In the genomic region with DNA sequence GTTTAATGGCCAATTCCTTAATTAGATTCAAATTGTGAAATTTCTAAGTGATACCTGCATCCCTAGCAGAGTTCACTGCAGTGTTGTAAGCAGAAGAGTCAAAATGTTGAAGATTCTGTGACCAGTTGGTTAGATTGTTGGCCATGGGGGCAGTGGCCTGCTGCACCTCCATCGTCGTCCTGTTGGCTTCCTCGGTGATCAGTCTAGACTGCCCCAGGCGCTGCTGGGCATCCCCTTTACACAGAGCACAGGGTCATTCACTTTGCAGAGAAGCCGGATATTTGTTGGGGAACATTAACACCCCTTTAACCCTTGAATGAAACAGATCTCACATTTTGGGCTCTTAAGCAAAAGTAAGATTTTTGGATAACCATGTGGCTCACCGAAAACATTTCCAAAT, we compare ENCODE assay signal across 1 cellular context.
TF ChIP-seq lines count a peak whose summit lies in the region.

No MANE protein-coding gene starts in this region.

TF ChIP-seq in GM23338, 12 proteins besides CTCF, POLR2A, EP300 and RAD21 (continued from another document):
- TF ChIP-seq, protein P1, sequence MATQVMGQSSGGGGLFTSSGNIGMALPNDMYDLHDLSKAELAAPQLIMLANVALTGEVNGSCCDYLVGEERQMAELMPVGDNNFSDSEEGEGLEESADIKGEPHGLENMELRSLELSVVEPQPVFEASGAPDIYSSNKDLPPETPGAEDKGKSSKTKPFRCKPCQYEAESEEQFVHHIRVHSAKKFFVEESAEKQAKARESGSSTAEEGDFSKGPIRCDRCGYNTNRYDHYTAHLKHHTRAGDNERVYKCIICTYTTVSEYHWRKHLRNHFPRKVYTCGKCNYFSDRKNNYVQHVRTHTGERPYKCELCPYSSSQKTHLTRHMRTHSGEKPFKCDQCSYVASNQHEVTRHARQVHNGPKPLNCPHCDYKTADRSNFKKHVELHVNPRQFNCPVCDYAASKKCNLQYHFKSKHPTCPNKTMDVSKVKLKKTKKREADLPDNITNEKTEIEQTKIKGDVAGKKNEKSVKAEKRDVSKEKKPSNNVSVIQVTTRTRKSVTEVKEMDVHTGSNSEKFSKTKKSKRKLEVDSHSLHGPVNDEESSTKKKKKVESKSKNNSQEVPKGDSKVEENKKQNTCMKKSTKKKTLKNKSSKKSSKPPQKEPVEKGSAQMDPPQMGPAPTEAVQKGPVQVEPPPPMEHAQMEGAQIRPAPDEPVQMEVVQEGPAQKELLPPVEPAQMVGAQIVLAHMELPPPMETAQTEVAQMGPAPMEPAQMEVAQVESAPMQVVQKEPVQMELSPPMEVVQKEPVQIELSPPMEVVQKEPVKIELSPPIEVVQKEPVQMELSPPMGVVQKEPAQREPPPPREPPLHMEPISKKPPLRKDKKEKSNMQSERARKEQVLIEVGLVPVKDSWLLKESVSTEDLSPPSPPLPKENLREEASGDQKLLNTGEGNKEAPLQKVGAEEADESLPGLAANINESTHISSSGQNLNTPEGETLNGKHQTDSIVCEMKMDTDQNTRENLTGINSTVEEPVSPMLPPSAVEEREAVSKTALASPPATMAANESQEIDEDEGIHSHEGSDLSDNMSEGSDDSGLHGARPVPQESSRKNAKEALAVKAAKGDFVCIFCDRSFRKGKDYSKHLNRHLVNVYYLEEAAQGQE (IDR thresholded peaks at IDR 0.05; ENCODE audit: unreplicated experiment) = no peak
- no peak for TF ChIP-seq NANOG (IDR thresholded peaks at IDR 0.05; ENCODE audit: borderline replicate concordance)
- no peak for TF ChIP-seq ZNF114 (CRISPR knock-in tag; IDR thresholded peaks at IDR 0.05)
- TF ChIP-seq ZNF462 (CRISPR knock-in tag; IDR thresholded peaks at IDR 0.05) = no peak
- TF ChIP-seq STAT1 (IDR thresholded peaks at IDR 0.05; ENCODE audit: unreplicated experiment) = no peak
- TF ChIP-seq POLR2AphosphoS5 (IDR thresholded peaks at IDR 0.05; ENCODE audit: low read depth) = no peak
- TF ChIP-seq EZH2phosphoT487 (IDR thresholded peaks at IDR 0.05; ENCODE audit: unreplicated experiment) = no peak
